8 cellular contexts compared by ENCODE assay signal in the genomic region with DNA sequence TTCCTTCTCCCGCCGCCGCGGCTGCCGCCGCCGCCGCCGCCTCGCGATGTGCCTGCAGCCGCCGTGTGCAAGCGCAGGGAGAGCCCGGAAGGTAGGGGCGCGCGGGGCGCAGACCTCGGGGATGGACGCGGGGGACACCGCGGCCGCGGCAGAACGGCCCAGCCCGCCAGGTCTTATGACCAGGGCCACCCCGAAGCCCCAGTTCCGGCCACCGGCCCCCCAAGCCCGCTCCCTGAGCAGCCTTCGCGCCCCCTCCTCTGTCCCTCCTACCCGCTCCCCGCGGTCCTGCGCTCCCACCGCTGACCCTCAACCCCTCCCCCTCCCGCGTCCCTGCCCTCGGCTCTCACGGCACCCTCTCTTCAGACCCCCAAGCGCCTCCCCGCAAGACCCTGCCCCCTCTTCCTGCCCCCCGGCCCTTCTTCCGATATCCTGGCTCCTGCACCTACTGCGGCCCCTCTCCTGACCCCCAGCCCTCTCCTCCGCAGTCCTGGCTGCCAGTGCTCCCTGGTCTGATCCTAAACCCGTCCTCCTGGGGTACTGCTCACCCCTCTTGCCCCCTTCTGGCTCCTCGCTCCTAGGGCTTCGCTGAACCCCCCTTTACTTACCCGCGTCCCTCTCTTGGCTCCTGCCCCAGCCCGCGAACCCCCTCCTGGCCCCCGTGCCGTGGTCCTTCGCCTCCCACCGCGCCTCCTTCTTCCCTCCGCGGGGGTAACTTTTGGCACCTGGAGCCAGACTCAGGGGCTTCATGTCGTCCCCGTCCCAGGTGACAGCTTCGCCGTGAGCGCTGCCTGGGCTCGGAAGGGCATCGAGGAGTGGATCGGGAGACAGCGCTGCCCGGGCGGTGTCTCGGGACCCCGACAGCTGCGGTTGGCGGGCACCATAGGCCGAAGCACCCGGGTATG. TPM values are rescaled to one million over a fixed set of nuclear protein-coding genes. Genes with fewer than 3 reads are reported as not detected.
DNase-seq lines count a peak whose midpoint lies in the region; ATAC-seq and TF ChIP-seq lines count a peak whose summit lies in the region.

No MANE protein-coding gene starts in this region.

- H3K4me3 ChIP-seq in LNCaP clone FGC (ENCODE audit: low read depth, low read length) (peak overlapping the region; percentile 53), adipocyte (ENCODE audit: low read length) (peak overlapping the region; percentile 72)

- H3K4me1 ChIP-seq in adipocyte (ENCODE audit: control insufficient read depth, insufficient read depth, low read length), result no peaks in the 10 kb centered on the region

- DNase-seq in ELR (ENCODE audit: low read depth), result peak; percentile 39
- DNase-seq in LNCaP clone FGC (ENCODE audit: low read depth), result no peak
- peak; percentile 47 for DNase-seq in adipocyte (ENCODE audit: low read depth)
- no peak for DNase-seq in left lobe of liver (ENCODE audit: low spot score)
- no peak for DNase-seq in stimulated activated naive CD8-positive, alpha-beta T cell treated with anti-CD3 and anti-CD28 coated beads, Interleukin-15, Interleukin-2, amounts not matched to agents 100 U/mL and 50 U/mL, for 24 hours
- no peak for DNase-seq in cerebellar cortex (ENCODE audit: low spot score)
- no peak for DNase-seq in MV-4-11 (lab: John Stamatoyannopoulos, UW)

- H3K9me3 ChIP-seq in adipocyte (ENCODE audit: control insufficient read depth, low read length), result peaks cover 2% of the 10 kb centered on the region

- H3K9ac ChIP-seq in adipocyte (ENCODE audit: low read length), result no peak overlapping the region

- no peaks in the 10 kb centered on the region for H3K36me3 ChIP-seq in adipocyte (ENCODE audit: control insufficient read depth, insufficient read depth, low read length, severe bottlenecking)

- no peak for TF ChIP-seq CTCF in LNCaP clone FGC (IDR thresholded peaks at IDR 0.05; ENCODE audit: control insufficient read depth, extremely low read depth, insufficient read depth)

- ATAC-seq in GM21619 (IDR thresholded peaks at IDR 0.05; ENCODE audit: unreplicated experiment) (peak; percentile 43), left lobe of liver (peak; percentile 24)
- peak; percentile 15 for ATAC-seq in stimulated activated naive CD8-positive, alpha-beta T cell treated with anti-CD3 and anti-CD28 coated beads, Interleukin-15, Interleukin-2, amounts not matched to agents 100 U/mL and 50 U/mL, for 24 hours

- peaks cover 31% of the 10 kb centered on the region for H3K27me3 ChIP-seq in adipocyte (replicated peaks; ENCODE audit: control insufficient read depth, insufficient read depth, low read length)

RNA-seq across cellular contexts. Expression of gene NKD1, which starts 0.7 kb away (rescaled TPM):
- total RNA-seq in left lobe of liver, result 3.9 TPM

Comparison
In these comparisons a context has a peak if more than half of its experiments do, and no peak if none do; other contexts are left out.
1. DNase-seq: peak in ELR (single experiment) and adipocyte (single experiment); none in LNCaP clone FGC (single experiment), left lobe of liver (single experiment), stimulated activated naive CD8-positive, alpha-beta T cell treated with anti-CD3 and anti-CD28 coated beads, Interleukin-15, Interleukin-2, amounts not matched to agents 100 U/mL and 50 U/mL, for 24 hours (single experiment), cerebellar cortex (single experiment) and MV-4-11 (single experiment).
2. Peak in every context shown above with its lines, with median percentiles within 50 percentile points of each other: ATAC-seq.